Comparison of ENCODE assay signal across 11 cellular contexts in the genomic region with DNA sequence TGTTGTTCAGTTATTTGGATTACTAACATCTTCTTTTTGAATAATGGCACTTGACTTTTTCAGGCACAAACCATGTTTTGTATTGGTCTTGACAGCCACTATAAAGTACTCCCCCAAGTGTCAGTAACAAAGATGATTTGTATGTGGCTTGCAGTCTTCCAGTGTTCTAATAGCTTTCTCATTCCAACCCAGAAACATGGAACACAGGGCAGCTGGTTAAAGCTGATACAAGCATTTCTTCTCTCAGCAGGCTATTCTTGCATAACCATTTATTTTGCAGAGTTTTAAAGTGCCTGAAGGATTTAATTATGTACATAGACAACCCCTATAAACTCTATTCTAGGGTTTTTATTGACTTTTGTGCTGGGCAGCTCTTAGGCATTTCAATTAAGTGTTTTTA.
DNase-seq lines count a peak whose midpoint lies in the region; ATAC-seq and TF ChIP-seq lines count a peak whose summit lies in the region.
"Had no signal": no experiment of that assay in that cellular context is flagged by ENCODE, and none has a peak within 500 bp of the region (broad histone marks: within the 10 kb centered on the region; RNA-seq: fewer than 3 reads in every experiment).

No MANE protein-coding gene starts in this region.

- peaks cover 0 to 45% (median 23%) of the 10 kb centered on the region in 9 donors for H3K4me1 ChIP-seq in heart right ventricle
- H3K4me1 ChIP-seq in CD8-positive, alpha-beta T cell (ENCODE audit: insufficient read depth, low read length): no peaks in the 10 kb centered on the region

- CTCF ChIA-PET in HEK293T (lab: Yijun Ruan, JAX): interaction anchor here (1.3 kb wide), 1 partner anchor 102 kb away, joined by 3 read pairs; no protein-coding TSS in a partner anchor
- CTCF ChIA-PET in CD8-positive, alpha-beta T cell (lab: Charles Lee): no interaction called here

- H3K9me3 ChIP-seq in T-helper 17 cell (ENCODE audit: control insufficient read depth, low read length, poor library complexity, severe bottlenecking) (no peaks in the 10 kb centered on the region), heart right ventricle (no peaks in the 10 kb centered on the region)
- no peaks in the 10 kb centered on the region for H3K9me3 ChIP-seq in CD8-positive, alpha-beta T cell (ENCODE audit: low read length)
- H3K9me3 ChIP-seq: SJSA1 had no signal

- peak in 1 of 9 donors; percentile 16 for TF ChIP-seq CTCF in heart right ventricle (IDR thresholded peaks at IDR 0.05)
- TF ChIP-seq CTCF in CD8-positive, alpha-beta T cell (IDR thresholded peaks at IDR 0.05): no peak

- ATAC-seq in T-helper 17 cell: no peak
- peak in 6 of 8 donors; percentile 48 to 74 (median 66) for ATAC-seq in heart right ventricle
- ATAC-seq in CD8-positive, alpha-beta T cell: no peak
- no peak for ATAC-seq in GM21367 (IDR thresholded peaks at IDR 0.05; ENCODE audit: unreplicated experiment)
- no peak for ATAC-seq in HG02588 (IDR thresholded peaks at IDR 0.05; ENCODE audit: unreplicated experiment)

- peaks cover 0 to 22% (median 0%) of the 10 kb centered on the region in 7 donors for H3K27me3 ChIP-seq in heart right ventricle
- H3K27me3 ChIP-seq in CD8-positive, alpha-beta T cell (ENCODE audit: insufficient read depth, low read length): no peaks in the 10 kb centered on the region
- H3K27me3 ChIP-seq: SJSA1 had no signal

- H3K36me3 Mint-ChIP-seq in T-helper 17 cell (ENCODE audit: low read depth): peaks cover 2% of the 10 kb centered on the region
- no peaks in the 10 kb centered on the region for H3K36me3 Mint-ChIP-seq in CD8-positive, alpha-beta T cell

- H3K27ac Mint-ChIP-seq in T-helper 17 cell: peak overlapping the region; percentile 64
- no peak overlapping the region for H3K27ac Mint-ChIP-seq in CD8-positive, alpha-beta T cell
- H3K27ac Mint-ChIP-seq: activated CD4-positive, alpha-beta T cell treated with anti-CD3 and anti-CD28 coated beads, Interleukin-2, amount 10 ng/mL, durations not matched to agents 24 days and 14 days; activated naive CD4-positive, alpha-beta T cell treated with anti-CD3 and anti-CD28 coated beads for 36 hours had no signal

- peaks cover 46% of the 10 kb centered on the region for H3K27me3 Mint-ChIP-seq in T-helper 17 cell
- H3K27me3 Mint-ChIP-seq in CD8-positive, alpha-beta T cell (ENCODE audit: low read depth): peaks cover 12% of the 10 kb centered on the region

- intact Hi-C loops in heart right ventricle (cut with DNase I): no loop called here
- intact Hi-C loops in CD8-positive, alpha-beta T cell (cut with DNase I, micrococcal nuclease): no loop called here

- peak overlapping the region in 5 of 10 donors; percentile 42 to 89 (median 77) for H3K27ac ChIP-seq in heart right ventricle
- no peak overlapping the region for H3K27ac ChIP-seq in CD8-positive, alpha-beta T cell (ENCODE audit: low read depth, low read length)
- H3K27ac ChIP-seq: SJSA1 had no signal

- peak overlapping the region in 6 of 10 donors; percentile 45 to 57 (median 53) for H3K4me3 ChIP-seq in heart right ventricle
- H3K4me3 ChIP-seq in CD8-positive, alpha-beta T cell (ENCODE audit: low read depth, low read length): no peak overlapping the region

- H3K4me1 Mint-ChIP-seq in T-helper 17 cell: peaks cover 5% of the 10 kb centered on the region
- H3K4me1 Mint-ChIP-seq in CD8-positive, alpha-beta T cell (ENCODE audit: low read depth): peaks cover 3% of the 10 kb centered on the region

- no peak overlapping the region for H3K4me3 Mint-ChIP-seq in T-helper 17 cell
- H3K4me3 Mint-ChIP-seq in CD8-positive, alpha-beta T cell: no peak overlapping the region
- H3K4me3 Mint-ChIP-seq: activated CD4-positive, alpha-beta T cell treated with anti-CD3 and anti-CD28 coated beads, Interleukin-2, amount 10 ng/mL, durations not matched to agents 24 days and 14 days; activated naive CD4-positive, alpha-beta T cell treated with anti-CD3 and anti-CD28 coated beads for 36 hours had no signal

- POLR2A ChIA-PET in HEK293T (lab: Yijun Ruan, JAX): interaction anchor here (1.7 kb wide), 1 partner anchor 94 kb away, joined by 10 read pairs; no protein-coding TSS in a partner anchor
- POLR2A ChIA-PET in CD8-positive, alpha-beta T cell (lab: Charles Lee): interaction anchor here (0.6 kb wide), 1 partner anchor 799 kb away, joined by 3 read pairs; no protein-coding TSS in a partner anchor

- H3K36me3 ChIP-seq in heart right ventricle: no peaks in the 10 kb centered on the region
- H3K36me3 ChIP-seq in CD8-positive, alpha-beta T cell (ENCODE audit: insufficient read depth, low read length): no peaks in the 10 kb centered on the region
- H3K36me3 ChIP-seq: SJSA1 had no signal

- DNase-seq in HEK293T (ENCODE audit: extremely low spot score): peak; percentile 49
- DNase-seq in T-helper 17 cell: no peak
- no peak for DNase-seq in heart right ventricle
- DNase-seq in pulmonary artery endothelial cell (ENCODE audit: low read depth, low spot score): peak; percentile 20
- DNase-seq in CD8-positive, alpha-beta T cell: no peak
- no peak for DNase-seq in NCI-H2107 treated with DMSO at 0.1 percent for 48 hours (lab: John Stamatoyannopoulos, UW; ENCODE audit: unreplicated experiment)
- DNase-seq: activated CD4-positive, alpha-beta T cell treated with anti-CD3 and anti-CD28 coated beads, Interleukin-2, amount 10 ng/mL, durations not matched to agents 24 days and 14 days; activated naive CD4-positive, alpha-beta T cell treated with anti-CD3 and anti-CD28 coated beads for 36 hours had no signal

- H3K9me3 Mint-ChIP-seq in CD8-positive, alpha-beta T cell: no peaks in the 10 kb centered on the region
- H3K9me3 Mint-ChIP-seq: activated CD4-positive, alpha-beta T cell treated with anti-CD3 and anti-CD28 coated beads, Interleukin-2, amount 10 ng/mL, durations not matched to agents 24 days and 14 days; activated naive CD4-positive, alpha-beta T cell treated with anti-CD3 and anti-CD28 coated beads for 36 hours had no signal

TF ChIP-seq in HEK293T, 16 proteins besides CTCF, POLR2A, EP300 and RAD21:
- TF ChIP-seq NFRKB (IDR thresholded peaks at IDR 0.05): no peak
- no peak for TF ChIP-seq TARDBP (IDR thresholded peaks at IDR 0.05)
- peak; percentile 66 for TF ChIP-seq CTBP1 (IDR thresholded peaks at IDR 0.05; ENCODE audit: borderline replicate concordance)
- no peak for TF ChIP-seq ARNT (IDR thresholded peaks at IDR 0.05)
- TF ChIP-seq L3MBTL2 (conservative IDR thresholded peaks at IDR 0.05): no peak
- TF ChIP-seq FOXA1 (IDR thresholded peaks at IDR 0.05): 0 out of 2 replicates have a peak, but pooled peaks have one; percentile 52
- TF ChIP-seq BHLHE40 (IDR thresholded peaks at IDR 0.05; ENCODE audit: borderline replicate concordance): no peak
- TF ChIP-seq HDGF (IDR thresholded peaks at IDR 0.05; ENCODE audit: borderline replicate concordance): no peak
- no peak; the same call in 1 of the 2 replicates for TF ChIP-seq LEF1 (IDR thresholded peaks at IDR 0.05; ENCODE audit: borderline replicate concordance)
- TF ChIP-seq SP1 (IDR thresholded peaks at IDR 0.05): no peak
- TF ChIP-seq ELF4 (IDR thresholded peaks at IDR 0.05): no peak
- 0 out of 2 replicates have a peak, but pooled peaks have one; percentile 27 for TF ChIP-seq ZNF384 (IDR thresholded peaks at IDR 0.05)
- TF ChIP-seq FOXM1 (IDR thresholded peaks at IDR 0.05; ENCODE audit: borderline replicate concordance): no peak
- TF ChIP-seq, protein P1, sequence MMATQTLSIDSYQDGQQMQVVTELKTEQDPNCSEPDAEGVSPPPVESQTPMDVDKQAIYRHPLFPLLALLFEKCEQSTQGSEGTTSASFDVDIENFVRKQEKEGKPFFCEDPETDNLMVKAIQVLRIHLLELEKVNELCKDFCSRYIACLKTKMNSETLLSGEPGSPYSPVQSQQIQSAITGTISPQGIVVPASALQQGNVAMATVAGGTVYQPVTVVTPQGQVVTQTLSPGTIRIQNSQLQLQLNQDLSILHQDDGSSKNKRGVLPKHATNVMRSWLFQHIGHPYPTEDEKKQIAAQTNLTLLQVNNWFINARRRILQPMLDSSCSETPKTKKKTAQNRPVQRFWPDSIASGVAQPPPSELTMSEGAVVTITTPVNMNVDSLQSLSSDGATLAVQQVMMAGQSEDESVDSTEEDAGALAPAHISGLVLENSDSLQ (IDR thresholded peaks at IDR 0.05): peak; percentile 97
- TF ChIP-seq SUZ12 (IDR thresholded peaks at IDR 0.05): no peak

Comparison
In these comparisons a context has a peak if more than half of its experiments do, and no peak if none do; other contexts are left out.
1. DNase-seq: peak in HEK293T (single experiment) and pulmonary artery endothelial cell (single experiment); none in T-helper 17 cell (0 of 3), heart right ventricle (0 of 2), CD8-positive, alpha-beta T cell (0 of 7) and NCI-H2107 treated with DMSO at 0.1 percent for 48 hours (single experiment).
2. ATAC-seq: peak in heart right ventricle (6 of 8); none in T-helper 17 cell (single experiment), CD8-positive, alpha-beta T cell (single experiment), GM21367 (single experiment) and HG02588 (single experiment).